1 cellular context compared by ENCODE assay signal in the genomic region with DNA sequence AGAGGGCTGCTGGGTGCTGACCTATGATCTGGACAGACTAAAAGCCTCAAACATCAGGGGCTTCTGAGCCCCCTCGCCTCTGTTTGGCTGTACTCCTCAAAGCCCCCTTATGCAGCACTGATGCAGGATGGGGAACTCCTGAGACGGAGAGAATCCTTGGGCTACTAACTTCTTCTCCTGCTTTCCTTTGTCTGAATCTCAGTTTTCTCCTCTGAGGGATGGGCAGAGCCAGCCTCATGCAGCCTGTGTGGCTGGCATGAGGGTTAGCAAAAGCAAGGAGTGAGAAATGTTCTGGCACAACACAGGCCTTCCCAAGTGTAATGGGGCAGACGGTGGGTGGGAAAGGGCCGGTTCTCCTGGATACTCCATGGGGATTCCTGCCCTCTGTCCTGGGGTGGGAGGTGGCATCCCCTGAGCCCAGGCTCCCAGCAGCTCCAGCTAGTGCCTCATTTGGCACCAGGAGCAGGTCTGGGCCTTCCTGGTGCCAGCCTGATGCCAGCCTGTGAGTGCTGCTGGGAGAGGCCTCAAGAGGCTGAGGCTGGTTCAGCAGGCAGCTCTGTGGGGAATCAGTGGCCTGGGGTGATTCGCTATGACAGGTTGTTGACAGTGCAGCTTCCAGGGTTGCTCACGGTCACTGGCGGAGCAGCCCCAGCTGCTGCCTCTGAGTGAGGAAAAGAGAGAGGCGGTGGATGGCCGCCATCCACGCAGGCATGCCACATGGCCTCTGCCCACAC.
TF ChIP-seq lines count a peak whose summit lies in the region.

No MANE protein-coding gene starts in this region.

TF ChIP-seq in HepG2, 621 proteins besides CTCF, POLR2A, EP300 and RAD21 (continued from another document):
- TF ChIP-seq, protein P1, sequence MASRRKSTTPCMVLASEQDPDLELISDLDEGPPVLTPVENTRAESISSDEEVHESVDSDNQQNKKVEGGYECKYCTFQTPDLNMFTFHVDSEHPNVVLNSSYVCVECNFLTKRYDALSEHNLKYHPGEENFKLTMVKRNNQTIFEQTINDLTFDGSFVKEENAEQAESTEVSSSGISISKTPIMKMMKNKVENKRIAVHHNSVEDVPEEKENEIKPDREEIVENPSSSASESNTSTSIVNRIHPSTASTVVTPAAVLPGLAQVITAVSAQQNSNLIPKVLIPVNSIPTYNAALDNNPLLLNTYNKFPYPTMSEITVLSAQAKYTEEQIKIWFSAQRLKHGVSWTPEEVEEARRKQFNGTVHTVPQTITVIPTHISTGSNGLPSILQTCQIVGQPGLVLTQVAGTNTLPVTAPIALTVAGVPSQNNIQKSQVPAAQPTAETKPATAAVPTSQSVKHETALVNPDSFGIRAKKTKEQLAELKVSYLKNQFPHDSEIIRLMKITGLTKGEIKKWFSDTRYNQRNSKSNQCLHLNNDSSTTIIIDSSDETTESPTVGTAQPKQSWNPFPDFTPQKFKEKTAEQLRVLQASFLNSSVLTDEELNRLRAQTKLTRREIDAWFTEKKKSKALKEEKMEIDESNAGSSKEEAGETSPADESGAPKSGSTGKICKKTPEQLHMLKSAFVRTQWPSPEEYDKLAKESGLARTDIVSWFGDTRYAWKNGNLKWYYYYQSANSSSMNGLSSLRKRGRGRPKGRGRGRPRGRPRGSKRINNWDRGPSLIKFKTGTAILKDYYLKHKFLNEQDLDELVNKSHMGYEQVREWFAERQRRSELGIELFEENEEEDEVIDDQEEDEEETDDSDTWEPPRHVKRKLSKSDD (CRISPR knock-in tag; IDR thresholded peaks at IDR 0.05; ENCODE audit: low read depth): 0 out of 2 replicates have a peak, but pooled peaks have one; percentile 37
- no peak for TF ChIP-seq THYN1 (CRISPR knock-in tag; IDR thresholded peaks at IDR 0.05; ENCODE audit: borderline replicate concordance, low read depth)
- TF ChIP-seq CAMTA2 (CRISPR knock-in tag; IDR thresholded peaks at IDR 0.05; ENCODE audit: borderline replicate concordance): 0 out of 2 replicates have a peak, but pooled peaks have one; percentile 60
- TF ChIP-seq, protein P2, sequence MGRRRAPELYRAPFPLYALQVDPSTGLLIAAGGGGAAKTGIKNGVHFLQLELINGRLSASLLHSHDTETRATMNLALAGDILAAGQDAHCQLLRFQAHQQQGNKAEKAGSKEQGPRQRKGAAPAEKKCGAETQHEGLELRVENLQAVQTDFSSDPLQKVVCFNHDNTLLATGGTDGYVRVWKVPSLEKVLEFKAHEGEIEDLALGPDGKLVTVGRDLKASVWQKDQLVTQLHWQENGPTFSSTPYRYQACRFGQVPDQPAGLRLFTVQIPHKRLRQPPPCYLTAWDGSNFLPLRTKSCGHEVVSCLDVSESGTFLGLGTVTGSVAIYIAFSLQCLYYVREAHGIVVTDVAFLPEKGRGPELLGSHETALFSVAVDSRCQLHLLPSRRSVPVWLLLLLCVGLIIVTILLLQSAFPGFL (CRISPR knock-in tag; IDR thresholded peaks at IDR 0.05): no peak
- peak; percentile 73; the same call in 1 of the 2 replicates for TF ChIP-seq TGIF2 (CRISPR knock-in tag; IDR thresholded peaks at IDR 0.05)
- TF ChIP-seq MXD3 (CRISPR knock-in tag; IDR thresholded peaks at IDR 0.05): no peak
- TF ChIP-seq, protein P3, sequence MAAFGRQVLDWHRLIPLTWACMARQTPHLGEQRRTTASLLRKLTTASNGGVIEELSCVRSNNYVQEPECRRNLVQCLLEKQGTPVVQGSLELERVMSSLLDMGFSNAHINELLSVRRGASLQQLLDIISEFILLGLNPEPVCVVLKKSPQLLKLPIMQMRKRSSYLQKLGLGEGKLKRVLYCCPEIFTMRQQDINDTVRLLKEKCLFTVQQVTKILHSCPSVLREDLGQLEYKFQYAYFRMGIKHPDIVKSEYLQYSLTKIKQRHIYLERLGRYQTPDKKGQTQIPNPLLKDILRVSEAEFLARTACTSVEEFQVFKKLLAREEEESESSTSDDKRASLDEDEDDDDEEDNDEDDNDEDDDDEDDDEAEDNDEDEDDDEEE (CRISPR knock-in tag; IDR thresholded peaks at IDR 0.05): 0 out of 2 replicates have a peak, but pooled peaks have one; percentile 51
- TF ChIP-seq ZNF773 (CRISPR knock-in tag; IDR thresholded peaks at IDR 0.05; ENCODE audit: borderline replicate concordance): no peak
- peak; percentile 10; the same call in 1 of the 2 replicates for TF ChIP-seq ZNF574 (CRISPR knock-in tag; IDR thresholded peaks at IDR 0.05)
- TF ChIP-seq MAF1 (CRISPR knock-in tag; IDR thresholded peaks at IDR 0.05; ENCODE audit: borderline replicate concordance): no peak
- TF ChIP-seq, protein P4, sequence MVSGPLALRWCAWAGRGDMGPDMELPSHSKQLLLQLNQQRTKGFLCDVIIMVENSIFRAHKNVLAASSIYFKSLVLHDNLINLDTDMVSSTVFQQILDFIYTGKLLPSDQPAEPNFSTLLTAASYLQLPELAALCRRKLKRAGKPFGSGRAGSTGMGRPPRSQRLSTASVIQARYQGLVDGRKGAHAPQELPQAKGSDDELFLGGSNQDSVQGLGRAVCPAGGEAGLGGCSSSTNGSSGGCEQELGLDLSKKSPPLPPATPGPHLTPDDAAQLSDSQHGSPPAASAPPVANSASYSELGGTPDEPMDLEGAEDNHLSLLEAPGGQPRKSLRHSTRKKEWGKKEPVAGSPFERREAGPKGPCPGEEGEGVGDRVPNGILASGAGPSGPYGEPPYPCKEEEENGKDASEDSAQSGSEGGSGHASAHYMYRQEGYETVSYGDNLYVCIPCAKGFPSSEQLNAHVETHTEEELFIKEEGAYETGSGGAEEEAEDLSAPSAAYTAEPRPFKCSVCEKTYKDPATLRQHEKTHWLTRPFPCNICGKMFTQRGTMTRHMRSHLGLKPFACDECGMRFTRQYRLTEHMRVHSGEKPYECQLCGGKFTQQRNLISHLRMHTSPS (CRISPR knock-in tag; IDR thresholded peaks at IDR 0.05; ENCODE audit: low read depth): peak; percentile 66; the same call in 1 of the 2 replicates
- TF ChIP-seq PCBP1 (IDR thresholded peaks at IDR 0.05; ENCODE audit: borderline replicate concordance, low read depth, low read length): no peak
- peak; percentile 93; the same call in 1 of the 2 replicates for TF ChIP-seq ZBTB4 (CRISPR knock-in tag; IDR thresholded peaks at IDR 0.05; ENCODE audit: borderline replicate concordance)
- no peak for TF ChIP-seq PHF20 (CRISPR knock-in tag; IDR thresholded peaks at IDR 0.05)
- TF ChIP-seq IKZF4 (CRISPR knock-in tag; IDR thresholded peaks at IDR 0.05; ENCODE audit: borderline replicate concordance, low read depth, not compliant biosample characterization): peak; percentile 35
- 0 out of 2 replicates have a peak, but pooled peaks have one; percentile 14 for TF ChIP-seq ARHGAP35 (CRISPR knock-in tag; IDR thresholded peaks at IDR 0.05; ENCODE audit: borderline replicate concordance)
- TF ChIP-seq ZNF564 (CRISPR knock-in tag; IDR thresholded peaks at IDR 0.05): no peak
- TF ChIP-seq FOXO1 (CRISPR knock-in tag; IDR thresholded peaks at IDR 0.05): peak; percentile 49; the same call in 1 of the 2 replicates
- no peak for TF ChIP-seq HMG20B (CRISPR knock-in tag; conservative IDR thresholded peaks at IDR 0.05)
- TF ChIP-seq TBP (CRISPR knock-in tag; IDR thresholded peaks at IDR 0.05): no peak
- no peak for TF ChIP-seq BATF2 (CRISPR knock-in tag; IDR thresholded peaks at IDR 0.05)
- peak; percentile 69; the same call in 1 of the 2 replicates for TF ChIP-seq SAP130 (CRISPR knock-in tag; IDR thresholded peaks at IDR 0.05; ENCODE audit: low read depth)
- TF ChIP-seq RNF2 (conservative IDR thresholded peaks at IDR 0.05; ENCODE audit: low read depth): 0 out of 2 replicates have a peak, but pooled peaks have one; percentile 42
- TF ChIP-seq ZSCAN21 (CRISPR knock-in tag; IDR thresholded peaks at IDR 0.05; ENCODE audit: borderline replicate concordance): peak; percentile 45; the same call in 1 of the 2 replicates
- no peak for TF ChIP-seq ZNF749 (CRISPR knock-in tag; IDR thresholded peaks at IDR 0.05; ENCODE audit: borderline replicate concordance)
- no peak for TF ChIP-seq U2AF2 (IDR thresholded peaks at IDR 0.05; ENCODE audit: low read depth, low read length)
